In genomic region chr7:27147211-27148030, GRCh38 we compare ENCODE assay signal across 8 cellular contexts. TPM values are rescaled to one million over a fixed set of nuclear protein-coding genes. Genes with fewer than 3 reads are reported as not detected.
DNase-seq lines count a peak whose midpoint lies in the region; ATAC-seq lines count a peak whose summit lies in the region.

HOXA6 (minus strand) TSS chr7:27147774; CDS start chr7:27147749, 25 bp downstream.

- no peak for ATAC-seq in activated naive CD8-positive, alpha-beta T cell treated with anti-CD3 and anti-CD28 coated beads, Interleukin-2, amount 50 U/mL, for 24 hours
- ATAC-seq in GM19455 (IDR thresholded peaks at IDR 0.05; ENCODE audit: unreplicated experiment) = no peak

- H3K27ac Mint-ChIP-seq in activated naive CD4-positive, alpha-beta T cell treated with anti-CD3 and anti-CD28 coated beads, Interleukin-2, amount 50 U/mL, for 24 hours = peak within 1 kb of the TSS; percentile 62
- no peak within 1 kb of the TSS for H3K27ac Mint-ChIP-seq in activated naive CD8-positive, alpha-beta T cell treated with anti-CD3 and anti-CD28 coated beads, Interleukin-2, amount 50 U/mL, for 24 hours

- H3K36me3 Mint-ChIP-seq in activated naive CD4-positive, alpha-beta T cell treated with anti-CD3 and anti-CD28 coated beads, Interleukin-2, amount 50 U/mL, for 24 hours = no peaks in the 10 kb centered on the region
- H3K36me3 Mint-ChIP-seq in activated naive CD8-positive, alpha-beta T cell treated with anti-CD3 and anti-CD28 coated beads, Interleukin-2, amount 50 U/mL, for 24 hours (ENCODE audit: low read depth) = no peaks in the 10 kb centered on the region

- H3K4me1 Mint-ChIP-seq in activated naive CD4-positive, alpha-beta T cell treated with anti-CD3 and anti-CD28 coated beads, Interleukin-2, amount 50 U/mL, for 24 hours = peaks cover 26% of the 10 kb centered on the region
- peaks cover 27% of the 10 kb centered on the region for H3K4me1 Mint-ChIP-seq in activated naive CD8-positive, alpha-beta T cell treated with anti-CD3 and anti-CD28 coated beads, Interleukin-2, amount 50 U/mL, for 24 hours

- H3K9me3 Mint-ChIP-seq in activated naive CD4-positive, alpha-beta T cell treated with anti-CD3 and anti-CD28 coated beads, Interleukin-2, amount 50 U/mL, for 24 hours = no peaks in the 10 kb centered on the region
- no peaks in the 10 kb centered on the region for H3K9me3 Mint-ChIP-seq in activated naive CD8-positive, alpha-beta T cell treated with anti-CD3 and anti-CD28 coated beads, Interleukin-2, amount 50 U/mL, for 24 hours

- H3K4me3 Mint-ChIP-seq in activated naive CD4-positive, alpha-beta T cell treated with anti-CD3 and anti-CD28 coated beads, Interleukin-2, amount 50 U/mL, for 24 hours = peak within 1 kb of the TSS; percentile 76
- peak within 1 kb of the TSS; percentile 26 for H3K4me3 Mint-ChIP-seq in activated naive CD8-positive, alpha-beta T cell treated with anti-CD3 and anti-CD28 coated beads, Interleukin-2, amount 50 U/mL, for 24 hours

- peaks cover 57% of the 10 kb centered on the region for H3K27me3 Mint-ChIP-seq in activated naive CD4-positive, alpha-beta T cell treated with anti-CD3 and anti-CD28 coated beads, Interleukin-2, amount 50 U/mL, for 24 hours
- H3K27me3 Mint-ChIP-seq in activated naive CD8-positive, alpha-beta T cell treated with anti-CD3 and anti-CD28 coated beads, Interleukin-2, amount 50 U/mL, for 24 hours = peaks cover 74% of the 10 kb centered on the region

- DNase-seq in activated naive CD4-positive, alpha-beta T cell treated with Interleukin-2 at 50 U/mL for 16 hours = no peak
- DNase-seq in activated naive CD8-positive, alpha-beta T cell treated with anti-CD3 and anti-CD28 coated beads, Interleukin-2, amount 50 U/mL, for 24 hours = no peak
- peak; percentile 70 for DNase-seq in medulla oblongata (ENCODE audit: extremely low spot score)
- peak; percentile 81 for DNase-seq in ureter (ENCODE audit: low spot score)
- DNase-seq in NOMO-1 treated with dmso at 0.1 percent for 144 hours (lab: John Stamatoyannopoulos, UW; ENCODE audit: unreplicated experiment) = no peak
- no peak for DNase-seq in EL

RNA-seq across cellular contexts. Expression of gene HOXA6, which starts in this region (rescaled TPM):
- 8.5 TPM for total RNA-seq in ureter

Comparison
In these comparisons a context has a peak if more than half of its experiments do, and no peak if none do; other contexts are left out.
1. DNase-seq: peak in medulla oblongata (single experiment) and ureter (single experiment); none in activated naive CD4-positive, alpha-beta T cell treated with Interleukin-2 at 50 U/mL for 16 hours (single experiment), activated naive CD8-positive, alpha-beta T cell treated with anti-CD3 and anti-CD28 coated beads, Interleukin-2, amount 50 U/mL, for 24 hours (single experiment), NOMO-1 treated with dmso at 0.1 percent for 144 hours (single experiment) and EL (single experiment).